Comparison of ENCODE assay signal across 8 cellular contexts in the genomic region with DNA sequence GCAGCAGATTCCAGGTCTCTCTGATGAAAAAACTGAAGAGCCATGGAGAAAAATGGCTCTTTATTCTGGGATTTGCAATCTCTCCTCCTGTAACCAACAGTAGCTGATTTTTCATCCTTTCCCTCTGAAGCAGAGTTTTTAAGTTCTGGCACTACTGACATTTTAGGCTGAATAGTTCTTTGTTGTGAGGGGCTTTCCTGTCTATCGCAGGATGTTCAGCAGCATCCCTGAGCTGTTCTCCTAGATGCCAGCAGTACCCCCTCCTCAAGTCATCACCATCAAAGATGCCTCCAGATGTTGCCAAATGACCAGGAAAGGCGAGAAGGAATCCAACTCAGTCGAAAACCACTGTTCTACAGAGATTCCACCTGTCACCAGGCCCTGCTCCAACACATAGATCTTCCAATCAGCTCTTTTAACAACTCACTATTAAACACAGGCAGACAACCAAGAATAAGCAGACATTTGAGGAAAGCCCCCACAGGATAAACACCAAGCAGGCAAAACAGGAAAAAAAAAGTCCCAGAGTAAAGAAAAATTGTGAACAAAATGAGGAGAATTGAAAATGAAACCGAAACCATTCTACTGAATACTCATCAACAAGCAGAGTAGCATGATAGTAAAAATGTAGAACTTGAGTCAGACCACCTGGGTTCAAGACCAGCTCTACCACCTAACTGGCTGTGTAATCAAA.
DNase-seq lines count a peak whose midpoint lies in the region; ATAC-seq lines count a peak whose summit lies in the region.

No MANE protein-coding gene starts in this region.

- no peak overlapping the region for H2BK120ac ChIP-seq in trophoblast cell (ENCODE audit: insufficient read depth, low read length, poor library complexity)

- no peak overlapping the region for H3K27ac ChIP-seq in trophoblast cell (ENCODE audit: low read depth, low read length)

- H3K36me3 Mint-ChIP-seq in central memory CD8-positive, alpha-beta T cell (ENCODE audit: insufficient read depth), result peaks cover 8% of the 10 kb centered on the region

- H3K79me2 ChIP-seq in trophoblast cell (ENCODE audit: control insufficient read depth, insufficient read depth, low read length, poor library complexity), result no peaks in the 10 kb centered on the region

- no peaks in the 10 kb centered on the region for H3K27me3 ChIP-seq in trophoblast cell (ENCODE audit: insufficient read depth, low read length)

- no peak overlapping the region for H3K14ac ChIP-seq in trophoblast cell (ENCODE audit: low read length)

- H3K9me3 ChIP-seq in trophoblast cell (ENCODE audit: insufficient read depth, low read depth, low read length), result no peaks in the 10 kb centered on the region

- peak; percentile 31 for DNase-seq in ACHN
- peak; percentile 31 for DNase-seq in LoVo (ENCODE audit: low spot score)
- DNase-seq in central memory CD8-positive, alpha-beta T cell (ENCODE audit: low spot score in 2 of 2), result no peak
- peak in 1 of 2 donors; percentile 11 for DNase-seq in trophoblast cell
- DNase-seq in UCSD-AML1 (lab: John Stamatoyannopoulos, UW; ENCODE audit: unreplicated experiment), result no peak

- no peak overlapping the region for H3K4me2 ChIP-seq in trophoblast cell (ENCODE audit: low read length)

- H3K36me3 ChIP-seq in trophoblast cell (ENCODE audit: control insufficient read depth in 1 of 2, insufficient read depth in 2 of 2, low read length in 2 of 2), result no peaks in the 10 kb centered on the region

- no peak overlapping the region for H3K4ac ChIP-seq in trophoblast cell (ENCODE audit: low read depth, low read length)

- no peak overlapping the region for H3K18ac ChIP-seq in trophoblast cell (ENCODE audit: low read length)

- H2AFZ ChIP-seq in trophoblast cell (ENCODE audit: insufficient read depth, low read length, poor library complexity), result no peak overlapping the region

- no peaks in the 10 kb centered on the region for H3K27me3 Mint-ChIP-seq in central memory CD8-positive, alpha-beta T cell

- H3K9me3 Mint-ChIP-seq in central memory CD8-positive, alpha-beta T cell, result no peaks in the 10 kb centered on the region

- H3K79me1 ChIP-seq in trophoblast cell (ENCODE audit: low read length), result no peaks in the 10 kb centered on the region

- no peak overlapping the region for H3K4me3 ChIP-seq in trophoblast cell (ENCODE audit: low read depth, low read length)

- H3K23ac ChIP-seq in trophoblast cell (ENCODE audit: low read length), result peak overlapping the region; percentile 37

- no peak overlapping the region for H4K91ac ChIP-seq in trophoblast cell (ENCODE audit: low read depth, low read length)

- H3K4me1 ChIP-seq in trophoblast cell (ENCODE audit: control insufficient read depth in 1 of 2, insufficient read depth in 2 of 2, low read length in 2 of 2), result peaks cover 0 to 4% of the 10 kb centered on the region in 2 experiments

- H2AK5ac ChIP-seq in trophoblast cell (ENCODE audit: low read length), result no peak overlapping the region

- no peak overlapping the region for H4K8ac ChIP-seq in trophoblast cell (ENCODE audit: low read depth, low read length)

- no CpG with 5 or more reads among the region's 4 CpGs for WGBS in trophoblast cell (ENCODE audit: extremely low coverage, insufficient coverage, insufficient read length)

- peak overlapping the region; percentile 98 for H3K27ac Mint-ChIP-seq in central memory CD8-positive, alpha-beta T cell (ENCODE audit: low read depth)

- H2BK5ac ChIP-seq in trophoblast cell (ENCODE audit: low read depth, low read length, poor library complexity), result no peak overlapping the region

- H3K9ac ChIP-seq in trophoblast cell (ENCODE audit: low read length), result no peak overlapping the region

- in situ Hi-C loops in ACHN (cut with HindIII; ENCODE audit: low pct_ligation_motif_present, low pct_unique_long_range_greater_than_20kb, low sequenced_read_pairs), result no loop called here

- ATAC-seq in GM19351 (IDR thresholded peaks at IDR 0.05; ENCODE audit: unreplicated experiment) (peak; percentile 78), HG03565 (IDR thresholded peaks at IDR 0.05; ENCODE audit: unreplicated experiment) (no peak), GM19324 (IDR thresholded peaks at IDR 0.05; ENCODE audit: low FRiP score, unreplicated experiment) (no peak)
- ATAC-seq in central memory CD8-positive, alpha-beta T cell (replicated peaks; ENCODE audit: extremely low read depth, poor library complexity, severe bottlenecking), result peak; percentile 61

- H2BK12ac ChIP-seq in trophoblast cell (ENCODE audit: low read length), result no peak overlapping the region

- no peak overlapping the region for H4K12ac ChIP-seq in trophoblast cell (ENCODE audit: low read depth, low read length)

- H3K4me1 Mint-ChIP-seq in central memory CD8-positive, alpha-beta T cell, result peaks cover 26% of the 10 kb centered on the region

- peak overlapping the region; percentile 90 for H3K4me3 Mint-ChIP-seq in central memory CD8-positive, alpha-beta T cell

Comparison
In these comparisons a context has a peak if more than half of its experiments do, and no peak if none do; other contexts are left out.
1. DNase-seq: peak in ACHN (single experiment) and LoVo (single experiment); none in central memory CD8-positive, alpha-beta T cell (0 of 2) and UCSD-AML1 (single experiment).
2. ATAC-seq: peak in GM19351 (single experiment) and central memory CD8-positive, alpha-beta T cell (single experiment); none in HG03565 (single experiment) and GM19324 (single experiment).